ENCODE assay signal across 15 cellular contexts in genomic region chr4:85942107-85942506, GRCh38.
A peak's percentile ranks its signal among the peaks of the same experiment; 100 is the strongest.
DNase-seq lines count a peak whose midpoint lies in the region; ATAC-seq and TF ChIP-seq lines count a peak whose summit lies in the region.
"Had no signal": no experiment of that assay in that cellular context is flagged by ENCODE, and none has a peak within 500 bp of the region (broad histone marks: within the 10 kb centered on the region; RNA-seq: fewer than 3 reads in every experiment).

No MANE protein-coding gene starts in this region.

- POLR2A ChIA-PET in HEK293T (lab: Yijun Ruan, JAX) = no interaction called here

- CTCF ChIA-PET in HEK293T (lab: Yijun Ruan, JAX) = no interaction called here

- DNase-seq in HEK293T (ENCODE audit: extremely low spot score) (no peak), OCI-M1 (lab: John Stamatoyannopoulos, UW) (peak; percentile 37), left kidney (ENCODE audit: low read depth, low spot score) (peak; percentile 50), SW480 (ENCODE audit: low spot score) (no peak), NCI-H1048 (lab: John Stamatoyannopoulos, UW) (no peak), NCI-H2196 (lab: John Stamatoyannopoulos, UW; ENCODE audit: unreplicated experiment) (no peak)
- DNase-seq: BE2C; CD8-positive, alpha-beta T cell; COR-L47; DMS153; DMS79 treated with DMSO at 0.1 percent for 48 hours; GDM1; IMR-90 had no signal

- ATAC-seq in HG02798 (IDR thresholded peaks at IDR 0.05; ENCODE audit: poor library complexity, unreplicated experiment) = no peak
- ATAC-seq: A549; CD8-positive, alpha-beta T cell had no signal

TF ChIP-seq in HEK293T, 16 proteins besides CTCF, POLR2A, EP300 and RAD21:
- TF ChIP-seq FOXA1 (IDR thresholded peaks at IDR 0.05) = no peak
- peak; percentile 52 for TF ChIP-seq PKNOX1 (IDR thresholded peaks at IDR 0.05)

Comparison
In these comparisons a context has a peak if more than half of its experiments do, and no peak if none do; other contexts are left out.
1. DNase-seq: peak in OCI-M1 (single experiment) and left kidney (single experiment); none in HEK293T (single experiment), SW480 (single experiment), NCI-H1048 (single experiment) and NCI-H2196 (single experiment).